ENCODE assay signal across 1 cellular context in genomic region chr3:38805765-38806386, GRCh38.
TF ChIP-seq lines count a peak whose summit lies in the region.

No MANE protein-coding gene starts in this region.

TF ChIP-seq in K562, 482 proteins besides CTCF, POLR2A, EP300 and RAD21 (continued from another document and continues in another):
- TF ChIP-seq MLX (CRISPR knock-in tag; conservative IDR thresholded peaks at IDR 0.05) (peak in 1 of 2 experiments; percentile 98; a peak in 2 of 4 replicates), ZBTB26 (CRISPR knock-in tag; IDR thresholded peaks at IDR 0.05) (no peak), SIX5 (IDR thresholded peaks at IDR 0.05; ENCODE audit: borderline replicate concordance in 1 of 2, insufficient read depth in 1 of 2, low read depth in 1 of 2, low read length in 2 of 2) (no peak), C11orf30 (IDR thresholded peaks at IDR 0.05; ENCODE audit: low read depth) (no peak), JUND (IDR thresholded peaks at IDR 0.05; ENCODE audit: borderline replicate concordance, low read depth, low read length) (peak; percentile 40; the same call in 1 of the 2 replicates), JUND (tag; IDR thresholded peaks at IDR 0.05; ENCODE audit: borderline replicate concordance, low read depth, low read length) (peak; percentile 66; the same call in 2 of the 3 replicates), ZBTB43 (CRISPR knock-in tag; IDR thresholded peaks at IDR 0.05) (peak; percentile 84; the same call in 1 of the 2 replicates), TEAD4 (IDR thresholded peaks at IDR 0.05; ENCODE audit: low read length) (0 out of 2 replicates have a peak, but pooled peaks have one; percentile 25), TEAD4 (CRISPR knock-in tag; IDR thresholded peaks at IDR 0.05; ENCODE audit: borderline replicate concordance) (no peak; the same call in 1 of the 2 replicates), ZNF592 (IDR thresholded peaks at IDR 0.05) (no peak), ZNF121 (CRISPR knock-in tag; conservative IDR thresholded peaks at IDR 0.05) (no peak), ILK (tag; IDR thresholded peaks at IDR 0.05; ENCODE audit: borderline replicate concordance, low read depth) (no peak), SIN3A (IDR thresholded peaks at IDR 0.05; ENCODE audit: borderline replicate concordance in 2 of 2, control insufficient read depth in 1 of 2, low read depth in 2 of 2, low read length in 2 of 2) (peak; percentile 94 to 98; a peak in 3 of 4 replicates), ZNF354B (CRISPR knock-in tag; IDR thresholded peaks at IDR 0.05) (peak; percentile 58; the same call in 1 of the 2 replicates), POLR3A (IDR thresholded peaks at IDR 0.05; ENCODE audit: borderline replicate concordance, extremely low read depth, insufficient read depth, insufficient read length) (no peak), ZNF766 (CRISPR knock-in tag; conservative IDR thresholded peaks at IDR 0.05) (peak; percentile 99), RREB1 (CRISPR knock-in tag; IDR thresholded peaks at IDR 0.05) (no peak), ZNF146 (CRISPR knock-in tag; IDR thresholded peaks at IDR 0.05; ENCODE audit: unreplicated experiment) (peak; percentile 75), ZNF589 (CRISPR knock-in tag; IDR thresholded peaks at IDR 0.05; ENCODE audit: low read depth) (peak; percentile 92), THRB (CRISPR knock-in tag; conservative IDR thresholded peaks at IDR 0.05) (peak; percentile 88; the same call in 1 of the 2 replicates), RBFOX2 (IDR thresholded peaks at IDR 0.05; ENCODE audit: low read depth, low read length) (no peak), IRF2 (CRISPR knock-in tag; IDR thresholded peaks at IDR 0.05) (peak; percentile 72; the same call in 1 of the 2 replicates), ZNF311 (CRISPR knock-in tag; IDR thresholded peaks at IDR 0.05) (peak; percentile 76; the same call in 1 of the 2 replicates), ESRRA (IDR thresholded peaks at IDR 0.05; ENCODE audit: borderline replicate concordance, low read depth) (no peak), HDAC2 (IDR thresholded peaks at IDR 0.05) (peak; percentile 98), ARID3A (IDR thresholded peaks at IDR 0.05; ENCODE audit: borderline replicate concordance, low read depth, low read length) (no peak), RNF2 (IDR thresholded peaks at IDR 0.05) (no peak), ATF4 (CRISPR knock-in tag; IDR thresholded peaks at IDR 0.05) (peak; percentile 75), HMGXB4 (CRISPR knock-in tag; IDR thresholded peaks at IDR 0.05) (peak; percentile 98), TEAD1 (CRISPR knock-in tag; IDR thresholded peaks at IDR 0.05) (peak; percentile 87 to 94; a peak in 3 of 4 replicates), POLR3G (IDR thresholded peaks at IDR 0.05; ENCODE audit: extremely low read depth, insufficient read length, insufficient replicate concordance) (no peak), ZNF449 (CRISPR knock-in tag; IDR thresholded peaks at IDR 0.05) (peak; percentile 77; the same call in 1 of the 2 replicates), ZNF511 (CRISPR knock-in tag; IDR thresholded peaks at IDR 0.05) (peak; percentile 99), HDAC8 (tag; IDR thresholded peaks at IDR 0.05) (0 out of 2 replicates have a peak, but pooled peaks have one; percentile 62)
